Comparison of ENCODE assay signal across 8 cellular contexts in genomic region chr6:33771342-33772113, GRCh38. TPM values are rescaled to one million over a fixed set of nuclear protein-coding genes. Genes with fewer than 3 reads are reported as not detected.
A peak's percentile ranks its signal among the peaks of the same experiment; 100 is the strongest.
DNase-seq lines count a peak whose midpoint lies in the region; ATAC-seq, FAIRE-seq and TF ChIP-seq lines count a peak whose summit lies in the region.

No MANE protein-coding gene starts in this region.

- no peaks in the 10 kb centered on the region for H3K79me2 ChIP-seq in GM12878 (ENCODE audit: control insufficient read depth, insufficient read depth, low read length)

- H4K20me1 ChIP-seq in GM12878 (ENCODE audit: control insufficient read depth, insufficient read depth) = no peaks in the 10 kb centered on the region

- FAIRE-seq in GM12878 (lab: Jason Lieb, UNC) = no peak

- CTCF ChIA-PET in GM12878 (lab: Yijun Ruan, JAX) = interaction anchor here (0.5 to 5.9 kb wide), 21 partner anchors 8 to 523 kb away, joined by 3 to 40 read pairs (median 5); partner anchors contain the start of gene UQCC2

- TF ChIP-seq CTCF in GM10266 (IDR thresholded peaks at IDR 0.05; ENCODE audit: control insufficient read depth, insufficient read depth, low read depth, missing control alignments) = peak; percentile 95
- TF ChIP-seq CTCF in GM12878 (IDR thresholded peaks at IDR 0.05 in 2 of 3, conservative IDR thresholded peaks at IDR 0.05 in 1 of 3; ENCODE audit: control insufficient read depth in 2 of 3, extremely low read depth in 1 of 3, insufficient read depth in 1 of 3, low read depth in 3 of 3, low read length in 3 of 3) = peak; percentile 78 to 90 (median 81)

- 23% methylated on average over 41 of the region's 43 CpGs for WGBS in GM12878 (ENCODE audit: insufficient coverage, insufficient replicate concordance, low lambda C conversion rate, missing lambda C conversion rate)

- TSS peak; percentile 41 for BruUV-seq in GM12878 (replicated peaks; lab: Mats Ljungman, UMichigan)

- H3K4me3 ChIP-seq in MG63 = no peak overlapping the region
- no peak overlapping the region for H3K4me3 ChIP-seq in GM12878
- no peak overlapping the region for H3K4me3 ChIP-seq in skeletal muscle cell (ENCODE audit: low read depth, low read length)

- no peaks in the 10 kb centered on the region for H3K27me3 ChIP-seq in MG63
- H3K27me3 ChIP-seq in GM12878 (replicated peaks in 1 of 2; ENCODE audit: control insufficient read depth in 2 of 2, insufficient read depth in 2 of 2, low read length in 1 of 2) = no peaks in the 10 kb centered on the region; a peak in 1 of 4 replicates

- H3K9me3 ChIP-seq in MG63 = no peaks in the 10 kb centered on the region
- no peaks in the 10 kb centered on the region for H3K9me3 ChIP-seq in GM12878 (replicated peaks; ENCODE audit: control insufficient read depth, insufficient read depth, low read length)

- H3K4me1 ChIP-seq in GM12878 (ENCODE audit: control insufficient read depth, insufficient read depth, low read length) = no peaks in the 10 kb centered on the region; the same call in 1 of the 2 replicates

- no peak overlapping the region for H2AFZ ChIP-seq in GM12878 (ENCODE audit: control insufficient read depth, low read depth, low read length)

- no peak overlapping the region for H3K9ac ChIP-seq in GM12878 (ENCODE audit: control insufficient read depth, insufficient read depth, low read length)

- H3K36me3 ChIP-seq in MG63 (peaks cover 8% of the 10 kb centered on the region), GM12878 (ENCODE audit: control insufficient read depth in 2 of 2, insufficient read depth in 2 of 2, low read length in 1 of 2) (peaks cover 6% of the 10 kb centered on the region in 2 experiments; a peak in 3 of 4 replicates)

- no peak overlapping the region for H3K27ac ChIP-seq in GM12878 (ENCODE audit: control insufficient read depth, insufficient read depth)

- intact Hi-C loops in GM12878 (cut with micrococcal nuclease; ENCODE audit: unreplicated experiment) = loop anchor here (1.0 kb wide), 2 partner anchors 256 to 383 kb away; no protein-coding TSS in a partner anchor

- SMC1A ChIA-PET in GM12878 (lab: Charles Lee; ENCODE audit: uncharacterized antibody, unreplicated experiment) = interaction anchor here (0.9 to 2.6 kb wide), 5 partner anchors 16 to 257 kb away, joined by 3 to 9 read pairs (median 4); partner anchors contain the start of gene UQCC2

- TF ChIP-seq POLR2A in GM12878 (IDR thresholded peaks at IDR 0.05; ENCODE audit: low read depth, low read length) = 0 out of 2 replicates have a peak, but pooled peaks have one; percentile 25

- POLR2A ChIA-PET in GM12878 (lab: Charles Lee) = interaction anchor here (1.4 kb wide), 1 partner anchor 256 kb away, joined by 3 read pairs; no protein-coding TSS in a partner anchor

- no peak overlapping the region for H3K4me2 ChIP-seq in GM12878 (ENCODE audit: control insufficient read depth, insufficient read depth)

- in situ Hi-C loops in GM12878 (cut with MboI) = no loop called here

- TF ChIP-seq RAD21 in GM12878 (IDR thresholded peaks at IDR 0.05; ENCODE audit: insufficient read depth, low read depth, low read length) = peak; percentile 64

- DNase-seq in GM10266 (ENCODE audit: extremely low spot score) (peak; percentile 78), MG63 (peak; percentile 89), T-helper 9 cell (peak; percentile 50), GM12878 (ENCODE audit: low read depth, low spot score) (no peak), iPS DF 19.7 (ENCODE audit: low read depth, low spot score) (peak; percentile 59), skeletal muscle cell (ENCODE audit: low read depth) (peak; percentile 96)

- no peak for TF ChIP-seq EP300 in GM12878 (IDR thresholded peaks at IDR 0.05; ENCODE audit: borderline replicate concordance in 1 of 2, control insufficient read depth in 1 of 2, low read depth in 2 of 2, low read length in 2 of 2)

- RAD21 ChIA-PET in GM12878 (lab: Charles Lee; ENCODE audit: unreplicated experiment) = interaction anchor here (1.0 to 4.6 kb wide), 7 partner anchors 15 to 384 kb away, joined by 3 to 25 read pairs (median 4); partner anchors contain the start of gene UQCC2

- ATAC-seq in GM12878 (peak; percentile 89), HG02981 (IDR thresholded peaks at IDR 0.05; ENCODE audit: unreplicated experiment) (no peak), HG02623 (IDR thresholded peaks at IDR 0.05; ENCODE audit: unreplicated experiment) (no peak)

TF ChIP-seq in GM12878, 131 proteins besides CTCF, POLR2A, EP300 and RAD21:
- TF ChIP-seq SMC3 (IDR thresholded peaks at IDR 0.05; ENCODE audit: borderline replicate concordance, low read length) (peak; percentile 72), RB1 (IDR thresholded peaks at IDR 0.05; ENCODE audit: borderline replicate concordance) (peak; percentile 61; the same call in 1 of the 2 replicates), CBX5 (IDR thresholded peaks at IDR 0.05; ENCODE audit: low read depth) (no peak), MEF2B (IDR thresholded peaks at IDR 0.05; ENCODE audit: partially characterized antibody, poor library complexity, severe bottlenecking) (no peak), YY1 (IDR thresholded peaks at IDR 0.05; ENCODE audit: low read depth, low read length) (peak; percentile 65; the same call in 1 of the 2 replicates), PAX8 (IDR thresholded peaks at IDR 0.05) (no peak), CREB1 (IDR thresholded peaks at IDR 0.05; ENCODE audit: low read depth) (no peak)

RNA-seq across cellular contexts. Expression of gene LEMD2, which starts 17.4 kb away (rescaled TPM):
- total RNA-seq in MG63 (2014; rRNA removed; shearing (Covaris generic); ENCODE audit: low replicate concordance) = 30.5 and 36.0 TPM in 2 replicates
- 70.2 and 77.1 TPM in 2 replicates for total RNA-seq in GM12878 (2013; cell fraction: nucleolus; rRNA removed)
- 25.8 and 26.5 TPM in 2 replicates for total RNA-seq in GM12878 (2014; rRNA removed)
- 23.0 and 25.8 TPM in 2 replicates for total RNA-seq in GM12878 (2014; rRNA removed; fragmentation: Illumina TruSeq; extraction: Trizol)
- total RNA-seq in GM12878 (2021) = 30.4 and 35.2 TPM in 2 replicates
- 15.5 TPM for polyA plus RNA-seq in GM12878 (2011; ENCODE audit: low read depth)
- 47.1 and 50.1 TPM in 2 replicates for polyA plus RNA-seq in GM12878 (2011; rRNA removed)
- 29.2 and 32.0 TPM in 2 replicates for polyA plus RNA-seq in GM12878 (2011; cell fraction: cytosol; rRNA removed)
- 125 and 133 TPM in 2 replicates for polyA plus RNA-seq in GM12878 (2011; cell fraction: nucleus; rRNA removed)
- 24.8 and 24.9 TPM in 2 replicates for polyA plus RNA-seq in GM12878 (2012)
- polyA plus RNA-seq in GM12878 (2014; fragmentation: Illumina TruSeq; extraction: Trizol) = 13.5 and 22.6 TPM in 2 replicates
- 1 to 10 TPM in 1 of 2 experiments, under 1 TPM in 1; 0.45 to 1.2 TPM for polyA plus RNA-seq in GM12878 (2014; fragmentation: Nextera tagmentation; extraction: Ambion mirVana)
- polyA plus RNA-seq in GM12878 (2014; rRNA removed) = 30.0 and 33.8 TPM in 2 replicates
- polyA plus RNA-seq in GM12878 (2016; fragmentation: Nextera tagmentation; extraction: Ambion mirVana) = 10 to 100 TPM in 1 of 2 experiments, 1 to 10 TPM in 1; 5.9 to 14.0 TPM
- 20.0 and 35.0 TPM in 2 replicates for polyA minus RNA-seq in GM12878 (2011; rRNA and poly(A)+ RNA removed)
- 11.6 TPM in 2 replicates for polyA minus RNA-seq in GM12878 (2011; cell fraction: cytosol; rRNA and poly(A)+ RNA removed)
- 51.3 and 64.4 TPM in 2 replicates for polyA minus RNA-seq in GM12878 (2011; cell fraction: nucleus; rRNA and poly(A)+ RNA removed)

RNA-seq across cellular contexts. Expression of gene IP6K3, which starts 24.8 kb away (rescaled TPM):
- not detected in 2 replicates for total RNA-seq in MG63 (2014; rRNA removed; shearing (Covaris generic); ENCODE audit: low replicate concordance)
- total RNA-seq in GM12878 (2013; cell fraction: nucleolus; rRNA removed) = not detected in 2 replicates
- not detected in 2 replicates for total RNA-seq in GM12878 (2014; rRNA removed)
- total RNA-seq in GM12878 (2014; rRNA removed; fragmentation: Illumina TruSeq; extraction: Trizol) = not detected in 2 replicates
- total RNA-seq in GM12878 (2021) = not detected in 2 replicates
- polyA plus RNA-seq in GM12878 (2011; ENCODE audit: low read depth) = not detected
- 0.15 TPM in 1 of 2 replicates, not detected in the other for polyA plus RNA-seq in GM12878 (2011; rRNA removed)
- 0.01 TPM in 1 of 2 replicates, not detected in the other for polyA plus RNA-seq in GM12878 (2011; cell fraction: cytosol; rRNA removed)
- not detected in 2 replicates for polyA plus RNA-seq in GM12878 (2011; cell fraction: nucleus; rRNA removed)
- polyA plus RNA-seq in GM12878 (2012) = not detected in 2 replicates
- polyA plus RNA-seq in GM12878 (2014; fragmentation: Illumina TruSeq; extraction: Trizol) = not detected in 2 replicates
- under 1 TPM in 1 of 2 experiments, not detected in 1; 0.02 TPM for polyA plus RNA-seq in GM12878 (2014; fragmentation: Nextera tagmentation; extraction: Ambion mirVana)
- not detected in 2 replicates for polyA plus RNA-seq in GM12878 (2014; rRNA removed)
- polyA plus RNA-seq in GM12878 (2016; fragmentation: Nextera tagmentation; extraction: Ambion mirVana) = under 1 TPM in 1 of 2 experiments, not detected in 1; 0.09 TPM
- polyA minus RNA-seq in GM12878 (2011; rRNA and poly(A)+ RNA removed) = not detected in 2 replicates
- polyA minus RNA-seq in GM12878 (2011; cell fraction: cytosol; rRNA and poly(A)+ RNA removed) = not detected in 2 replicates
- not detected in 2 replicates for polyA minus RNA-seq in GM12878 (2011; cell fraction: nucleus; rRNA and poly(A)+ RNA removed)

RNA-seq across cellular contexts. Expression of gene MLN, which starts 32.3 kb away (rescaled TPM):
- total RNA-seq in MG63 (2014; rRNA removed; shearing (Covaris generic); ENCODE audit: low replicate concordance) = not detected in 2 replicates
- not detected in 2 replicates for total RNA-seq in GM12878 (2013; cell fraction: nucleolus; rRNA removed)
- not detected in 2 replicates for total RNA-seq in GM12878 (2014; rRNA removed)
- total RNA-seq in GM12878 (2014; rRNA removed; fragmentation: Illumina TruSeq; extraction: Trizol) = not detected in 2 replicates
- total RNA-seq in GM12878 (2021) = not detected in 2 replicates
- not detected for polyA plus RNA-seq in GM12878 (2011; ENCODE audit: low read depth)
- polyA plus RNA-seq in GM12878 (2011; rRNA removed) = not detected in 2 replicates
- not detected in 2 replicates for polyA plus RNA-seq in GM12878 (2011; cell fraction: cytosol; rRNA removed)
- not detected in 2 replicates for polyA plus RNA-seq in GM12878 (2011; cell fraction: nucleus; rRNA removed)
- not detected in 2 replicates for polyA plus RNA-seq in GM12878 (2012)
- not detected in 2 replicates for polyA plus RNA-seq in GM12878 (2014; fragmentation: Illumina TruSeq; extraction: Trizol)
- not detected for polyA plus RNA-seq in GM12878 (2014; fragmentation: Nextera tagmentation; extraction: Ambion mirVana)
- polyA plus RNA-seq in GM12878 (2014; rRNA removed) = not detected in 2 replicates
- polyA plus RNA-seq in GM12878 (2016; fragmentation: Nextera tagmentation; extraction: Ambion mirVana) = not detected
- polyA minus RNA-seq in GM12878 (2011; rRNA and poly(A)+ RNA removed) = not detected in 2 replicates
- polyA minus RNA-seq in GM12878 (2011; cell fraction: cytosol; rRNA and poly(A)+ RNA removed) = not detected in 2 replicates
- not detected in 2 replicates for polyA minus RNA-seq in GM12878 (2011; cell fraction: nucleus; rRNA and poly(A)+ RNA removed)
